26 cellular contexts compared by ENCODE assay signal in genomic region chrX:109822861-109823260, GRCh38.
DNase-seq lines count a peak whose midpoint lies in the region; ATAC-seq lines count a peak whose summit lies in the region.
"Had no signal": no experiment of that assay in that cellular context is flagged by ENCODE, and none has a peak within 500 bp of the region (broad histone marks: within the 10 kb centered on the region; RNA-seq: fewer than 3 reads in every experiment).

No MANE protein-coding gene starts in this region.

- H2BK5ac ChIP-seq in neuronal stem cell (ENCODE audit: low read length), result no peak overlapping the region

- no peaks in the 10 kb centered on the region for H3K79me1 ChIP-seq in neuronal stem cell (ENCODE audit: low read depth, low read length)

- H4K91ac ChIP-seq in neuronal stem cell (ENCODE audit: low read depth, low read length, poor library complexity), result no peak overlapping the region

- no peak overlapping the region for H3K9ac ChIP-seq in neuronal stem cell (ENCODE audit: low read depth, low read length, poor library complexity)
- H3K9ac ChIP-seq: KMS-11, parathyroid adenoma had no signal

- H3K27me3 ChIP-seq in neuronal stem cell (ENCODE audit: control insufficient read depth in 3 of 3, insufficient read depth in 3 of 3, low read depth in 1 of 3, low read length in 3 of 3), result peaks cover 0 to 5% (median 0%) of the 10 kb centered on the region in 3 experiments
- H3K27me3 ChIP-seq: right atrium auricular region had no signal

- H2AK5ac ChIP-seq in neuronal stem cell (ENCODE audit: low read depth, low read length), result no peak overlapping the region

- H3K14ac ChIP-seq in neuronal stem cell (ENCODE audit: low read length), result no peak overlapping the region

- H3K4me1 ChIP-seq in neuronal stem cell (ENCODE audit: control insufficient read depth in 2 of 2, insufficient read depth in 1 of 2, low read depth in 1 of 2, low read length in 2 of 2), result peaks cover 0 to 12% of the 10 kb centered on the region in 2 donors
- H3K4me1 ChIP-seq: parathyroid adenoma, right atrium auricular region, spleen had no signal

- no peak overlapping the region for H3K27ac ChIP-seq in neuronal stem cell (replicated peaks; ENCODE audit: low read length)
- H3K27ac ChIP-seq: epithelial cell of prostate, KMS-11, parathyroid adenoma, PC-9, right atrium auricular region, spleen, thoracic aorta, WERI-Rb-1 had no signal

- H3K23ac ChIP-seq in neuronal stem cell (ENCODE audit: low read depth, low read length, poor library complexity), result no peak overlapping the region

- DNase-seq in Daoy (ENCODE audit: low read depth) (peak; percentile 14), M059J (ENCODE audit: low read depth) (peak; percentile 51), dermis blood vessel endothelial cell (peak; percentile 51), neuronal stem cell (ENCODE audit: low spot score) (no peak)
- no peak for DNase-seq in activated CD4-positive, alpha-beta T cell treated with anti-CD3 and anti-CD28 coated beads for 48 hours
- no peak for DNase-seq in activated CD8-positive, alpha-beta memory T cell treated with anti-CD3 and anti-CD28 coated beads, Interleukin-2, amount 50 U/mL, for 4 hours
- DNase-seq: activated CD4-positive, alpha-beta T cell treated with anti-CD3 and anti-CD28 coated beads for 4 hours; activated CD8-positive, alpha-beta memory T cell treated with anti-CD3 and anti-CD28 coated beads for 24 hours; C1 segment of cervical spinal cord; DMS79 treated with DMSO at 0.1 percent for 48 hours; NCI-H1930; NCI-H524; PC-9; spleen; stimulated activated CD4-positive, alpha-beta T cell treated with anti-CD3 and anti-CD28 coated beads, Interleukin-2, amount 100 ng/mL, for 24 hours; stimulated activated CD8-positive, alpha-beta memory T cell treated with anti-CD3 and anti-CD28 coated beads, Interleukin-4, amount 100 ng/mL, for 48 hours; T1000; WERI-Rb-1 had no signal

- H4K8ac ChIP-seq in neuronal stem cell (ENCODE audit: low read depth, low read length), result no peak overlapping the region

- no peaks in the 10 kb centered on the region for H3K36me3 ChIP-seq in neuronal stem cell (replicated peaks in 1 of 2; ENCODE audit: control insufficient read depth in 2 of 2, insufficient read depth in 2 of 2, low read length in 2 of 2)
- H3K36me3 ChIP-seq: right atrium auricular region, spleen, thoracic aorta, WERI-Rb-1 had no signal

- H3K9me3 ChIP-seq in neuronal stem cell (replicated peaks in 1 of 2; ENCODE audit: control insufficient read depth in 2 of 2, insufficient read depth in 1 of 2, low read depth in 1 of 2, low read length in 2 of 2), result no peaks in the 10 kb centered on the region
- H3K9me3 ChIP-seq: right atrium auricular region, spleen, thoracic aorta had no signal

- no peak overlapping the region for H2BK120ac ChIP-seq in neuronal stem cell (ENCODE audit: low read depth, low read length)

- H2BK15ac ChIP-seq in neuronal stem cell (ENCODE audit: low read length), result no peak overlapping the region

- no CpG with 5 or more reads among the region's 4 CpGs for WGBS in neuronal stem cell (ENCODE audit: extremely low coverage in 2 of 2, insufficient read length in 2 of 2, insufficient replicate concordance in 1 of 2), 2 donors

- peak overlapping the region; percentile 1 for H2AFZ ChIP-seq in neuronal stem cell (ENCODE audit: low read length)
- H2AFZ ChIP-seq: parathyroid adenoma, PC-9 had no signal

- H2BK12ac ChIP-seq in neuronal stem cell (ENCODE audit: low read length), result no peak overlapping the region

- no peak overlapping the region for H3K18ac ChIP-seq in neuronal stem cell (ENCODE audit: low read length)

- no peak for ATAC-seq in HG03196 (IDR thresholded peaks at IDR 0.05; ENCODE audit: unreplicated experiment)
- ATAC-seq: activated naive CD4-positive, alpha-beta T cell treated with anti-CD3 and anti-CD28 coated beads, Interleukin-2, amount 50 U/mL, for 72 hours; Right ventricle myocardium inferior had no signal

- no peak overlapping the region for H3K4me2 ChIP-seq in neuronal stem cell (ENCODE audit: insufficient read depth, low read length, poor library complexity, severe bottlenecking)
- H3K4me2 ChIP-seq: KMS-11, PC-9 had no signal

- H3K4me3 ChIP-seq in neuronal stem cell (ENCODE audit: low read length in 2 of 2), result no peak overlapping the region
- H3K4me3 ChIP-seq: PC-9, right atrium auricular region, spleen, thoracic aorta had no signal

- no peak overlapping the region for H3K4ac ChIP-seq in neuronal stem cell (ENCODE audit: low read length)

Comparison
In these comparisons a context has a peak if more than half of its experiments do, and no peak if none do; other contexts are left out.
1. DNase-seq: peak in Daoy (single experiment), M059J (single experiment) and dermis blood vessel endothelial cell (single experiment); none in neuronal stem cell (single experiment), activated CD4-positive, alpha-beta T cell treated with anti-CD3 and anti-CD28 coated beads for 48 hours (single experiment) and activated CD8-positive, alpha-beta memory T cell treated with anti-CD3 and anti-CD28 coated beads, Interleukin-2, amount 50 U/mL, for 4 hours (single experiment).